In the genomic region with DNA sequence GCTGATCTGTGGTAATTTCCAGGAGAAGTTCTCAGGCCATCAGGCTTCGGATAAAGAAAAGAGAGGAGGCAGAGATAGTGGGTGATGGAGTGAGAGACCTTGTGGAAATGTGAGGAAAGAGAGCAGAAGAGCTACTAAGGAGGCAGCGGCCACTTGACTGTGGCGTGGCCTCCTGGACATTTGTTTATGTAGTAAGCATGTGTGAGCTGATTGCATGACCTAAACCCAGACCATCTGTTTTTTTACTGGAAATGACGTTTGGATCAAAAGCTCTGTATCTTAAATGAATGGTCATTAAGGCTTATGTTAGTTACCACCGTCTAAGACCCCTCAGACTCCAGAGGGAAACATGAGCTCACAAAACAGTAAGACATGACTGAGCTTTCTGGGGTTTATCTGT, we compare ENCODE assay signal across 23 cellular contexts. TPM values are rescaled to one million over a fixed set of nuclear protein-coding genes. Genes with fewer than 3 reads are reported as not detected.
DNase-seq lines count a peak whose midpoint lies in the region; ATAC-seq and TF ChIP-seq lines count a peak whose summit lies in the region.
"Had no signal": no experiment of that assay in that cellular context is flagged by ENCODE, and none has a peak within 500 bp of the region (broad histone marks: within the 10 kb centered on the region; RNA-seq: fewer than 3 reads in every experiment).

No MANE protein-coding gene starts in this region.

- H3K9me3 ChIP-seq in mammary epithelial cell (replicated peaks; ENCODE audit: insufficient read depth, low read length) (no peaks in the 10 kb centered on the region), breast epithelium (no peaks in the 10 kb centered on the region), muscle layer of duodenum (ENCODE audit: control insufficient read depth in 1 of 2, low read length in 2 of 2) (no peaks in the 10 kb centered on the region)
- H3K9me3 ChIP-seq: ascending aorta, left lung, thoracic aorta had no signal

- peaks cover 54% of the 10 kb centered on the region for H3K79me2 ChIP-seq in mammary epithelial cell (ENCODE audit: insufficient read depth, low read length)

- no peaks in the 10 kb centered on the region for H4K20me1 ChIP-seq in mammary epithelial cell (ENCODE audit: insufficient read depth, low read length)

- in situ Hi-C loops in mammary epithelial cell (cut with MboI; ENCODE audit: low sequenced_read_pairs in 2 of 2), result loop anchor here in 1 of 2 donors (10.0 to 25.0 kb wide), 2 partner anchors 242 to 485 kb away; partner anchors contain the start of genes BLZF1 and NME7

- CTCF ChIA-PET in mammary epithelial cell (lab: Charles Lee; ENCODE audit: low non-redundant PET), result no interaction called here

- no peak overlapping the region for H3K4me3 ChIP-seq in mammary epithelial cell (replicated peaks in 1 of 3; ENCODE audit: insufficient read depth in 1 of 3, low read depth in 2 of 3, low read length in 3 of 3)
- H3K4me3 ChIP-seq in breast epithelium, result no peak overlapping the region
- H3K4me3 ChIP-seq in dorsolateral prefrontal cortex, result peak overlapping the region in 19 of 59 donors; percentile 3 to 57 (median 18)
- H3K4me3 ChIP-seq in muscle layer of duodenum (ENCODE audit: low read depth in 1 of 2, low read length in 2 of 2), result no peak overlapping the region
- H3K4me3 ChIP-seq: ascending aorta, left lung, thoracic aorta had no signal

- H3K36me3 Mint-ChIP-seq in type B pancreatic cell, result peaks cover 61% of the 10 kb centered on the region

- H3K27me3 ChIP-seq in mammary epithelial cell (ENCODE audit: insufficient read depth, low read length) (no peaks in the 10 kb centered on the region), breast epithelium (no peaks in the 10 kb centered on the region), dorsolateral prefrontal cortex (no peaks in the 10 kb centered on the region), muscle layer of duodenum (ENCODE audit: low read depth, low read length) (no peaks in the 10 kb centered on the region)
- H3K27me3 ChIP-seq: ascending aorta, left lung had no signal

- H3K4me2 ChIP-seq in mammary epithelial cell (ENCODE audit: insufficient read depth, low read depth, low read length), result no peak overlapping the region

- peaks cover 59% of the 10 kb centered on the region for H3K4me1 Mint-ChIP-seq in type B pancreatic cell (ENCODE audit: unreplicated experiment)

- BruUV-seq in mammary epithelial cell (replicated peaks; lab: Mats Ljungman, UMichigan), result no TSS peak

- no peak overlapping the region for H2AFZ ChIP-seq in mammary epithelial cell (ENCODE audit: low read depth, low read length)

- DNase-seq in mammary epithelial cell, result no peak
- no peak for DNase-seq in breast epithelium (ENCODE audit: low spot score in 2 of 2)
- no peak for DNase-seq in dorsolateral prefrontal cortex
- DNase-seq in type B pancreatic cell (ENCODE audit: extremely low spot score, unreplicated experiment), result no peak
- DNase-seq in NCI-H1694 (lab: John Stamatoyannopoulos, UW), result no peak
- DNase-seq in sciatic nerve (ENCODE audit: low spot score), result no peak
- DNase-seq in NCI-H748 treated with DMSO at 0.1 percent for 48 hours (lab: John Stamatoyannopoulos, UW), result no peak
- DNase-seq: activated CD4-positive, alpha-beta T cell treated with anti-CD3 and anti-CD28 coated beads for 48 hours; activated CD8-positive, alpha-beta memory T cell treated with anti-CD3 and anti-CD28 coated beads, Interleukin-2, amount 50 U/mL, for 48 hours; activated naive CD4-positive, alpha-beta T cell; C1 segment of cervical spinal cord; DMS79 treated with DMSO at 0.1 percent for 48 hours; left lung; NCI-H2029; SHP77 treated with DMSO at 0.1 percent for 48 hours; stimulated activated CD4-positive, alpha-beta T cell treated with anti-CD3 and anti-CD28 coated beads, Interleukin-4, amount 100 ng/mL, for 24 hours; stimulated activated CD8-positive, alpha-beta memory T cell treated with anti-CD3 and anti-CD28 coated beads, Interleukin-4, amount 100 ng/mL, for 48 hours had no signal

- H3K9me3 Mint-ChIP-seq in type B pancreatic cell, result no peaks in the 10 kb centered on the region
- H3K9me3 Mint-ChIP-seq: neural crest cell; T-helper 2 cell treated with Interferon-gamma antibody and Interleukin-4, amounts not matched to agents 5 μg/mL and 100 μg/mL, for 36 hours had no signal

- intact Hi-C loops in mammary epithelial cell (cut with micrococcal nuclease), result no loop called here
- intact Hi-C loops in breast epithelium (cut with DNase I; ENCODE audit: low total_unique reads), result no loop called here
- intact Hi-C loops in dorsolateral prefrontal cortex (cut with DNase I), result loop anchor here (10.0 kb wide), 2 partner anchors 225 to 315 kb away; no protein-coding TSS in a partner anchor
- intact Hi-C loops in sciatic nerve (cut with DNase I), result no loop called here

- peak overlapping the region; percentile 40 for H3K27ac Mint-ChIP-seq in type B pancreatic cell
- H3K27ac Mint-ChIP-seq: T-helper 2 cell treated with Interferon-gamma antibody and Interleukin-4, amounts not matched to agents 5 μg/mL and 100 μg/mL, for 36 hours had no signal

- H3K27me3 Mint-ChIP-seq in type B pancreatic cell, result no peaks in the 10 kb centered on the region

- peaks cover 3% of the 10 kb centered on the region for H3K36me3 ChIP-seq in mammary epithelial cell (ENCODE audit: insufficient read depth, low read length)
- no peaks in the 10 kb centered on the region for H3K36me3 ChIP-seq in breast epithelium
- peaks cover 8 to 16% of the 10 kb centered on the region in 2 donors for H3K36me3 ChIP-seq in muscle layer of duodenum (ENCODE audit: control insufficient read depth in 1 of 2, insufficient read depth in 2 of 2, low read length in 2 of 2)
- H3K36me3 ChIP-seq: ascending aorta, thoracic aorta had no signal

- WGBS in mammary epithelial cell (ENCODE audit: low coverage, missing lambda C conversion rate), result 97% methylated on average over 5 of the region's 5 CpGs

- H3K27ac ChIP-seq in mammary epithelial cell (ENCODE audit: insufficient read depth, low read depth, low read length) (peak overlapping the region; percentile 33), breast epithelium (peak overlapping the region in 1 of 2 donors; percentile 6), dorsolateral prefrontal cortex (peak overlapping the region in 38 of 59 donors; percentile 0 to 76 (median 38)), muscle layer of duodenum (ENCODE audit: low read length) (peak overlapping the region; percentile 35)
- H3K27ac ChIP-seq: ascending aorta, left lung, thoracic aorta had no signal

- TF ChIP-seq CTCF in mammary epithelial cell (conservative IDR thresholded peaks at IDR 0.05 in 1 of 2, IDR thresholded peaks at IDR 0.05 in 1 of 2; ENCODE audit: extremely low read depth in 1 of 2, insufficient read depth in 1 of 2, low read depth in 1 of 2, low read length in 2 of 2), result no peak
- no peak for TF ChIP-seq CTCF in breast epithelium (IDR thresholded peaks at IDR 0.05)
- no peak for TF ChIP-seq CTCF in dorsolateral prefrontal cortex (IDR thresholded peaks at IDR 0.05 in 54 of 56, conservative IDR thresholded peaks at IDR 0.05 in 2 of 56; ENCODE audit: low read depth in 1 of 56, partially characterized antibody in 56 of 56)
- TF ChIP-seq CTCF in type B pancreatic cell (conservative IDR thresholded peaks at IDR 0.05), result no peak

- TF ChIP-seq POLR2A in breast epithelium (IDR thresholded peaks at IDR 0.05), result no peak

- H3K4me1 ChIP-seq in mammary epithelial cell (ENCODE audit: insufficient read depth, low read length), result peaks cover 31% of the 10 kb centered on the region
- no peaks in the 10 kb centered on the region for H3K4me1 ChIP-seq in breast epithelium
- H3K4me1 ChIP-seq in muscle layer of duodenum (ENCODE audit: control insufficient read depth in 1 of 2, insufficient read depth in 2 of 2, low read length in 2 of 2), result peaks cover 15 to 38% of the 10 kb centered on the region in 2 donors
- H3K4me1 ChIP-seq: ascending aorta had no signal

- dilution Hi-C loops in mammary epithelial cell (cut with HindIII; ENCODE audit: low sequenced_read_pairs), result loop anchor here (25.0 kb wide), 1 partner anchor 483 kb away; no protein-coding TSS in a partner anchor

- no peak overlapping the region for H3K4me3 Mint-ChIP-seq in type B pancreatic cell
- H3K4me3 Mint-ChIP-seq: neural crest cell; T-helper 2 cell treated with Interferon-gamma antibody and Interleukin-4, amounts not matched to agents 5 μg/mL and 100 μg/mL, for 36 hours had no signal

- no peak for ATAC-seq in sciatic nerve
- ATAC-seq: esophagus mucosa, left lung had no signal

- no peak overlapping the region for H3K9ac ChIP-seq in mammary epithelial cell (ENCODE audit: insufficient read depth, low read length)

RNA-seq across cellular contexts. Expression of gene ATP1B1, which starts 13.6 kb away (rescaled TPM):
- 100 to 1,000 TPM in 1 of 2 donors, 10 to 100 TPM in 1; 53.2 to 117 TPM for total RNA-seq in mammary epithelial cell
- polyA plus RNA-seq in mammary epithelial cell, result 31.0 TPM
- polyA minus RNA-seq in mammary epithelial cell, result 41.2 TPM
- total RNA-seq in breast epithelium, result 100 to 1,000 TPM in 1 of 3 donors, 10 to 100 TPM in 2; 21.8 to 173 (median 46.9) TPM
- total RNA-seq in dorsolateral prefrontal cortex, result 1,000 to 10,000 TPM in 2 of 120 experiments, 100 to 1,000 TPM in 118; 155 to 1,070 (median 769) TPM
- total RNA-seq in type B pancreatic cell (ENCODE audit: low replicate concordance), result 237 and 306 TPM in 2 replicates
- total RNA-seq in sciatic nerve, result 10.1 TPM

Comparison
In these comparisons a context has a peak if more than half of its experiments do, and no peak if none do; other contexts are left out.
1. intact Hi-C loops: an anchor here in dorsolateral prefrontal cortex (10.0 kb wide); none called in mammary epithelial cell, breast epithelium and sciatic nerve.